In genomic region chrX:46447384-46447783, GRCh38 we compare ENCODE assay signal across 9 cellular contexts.
DNase-seq lines count a peak whose midpoint lies in the region; ATAC-seq, FAIRE-seq and TF ChIP-seq lines count a peak whose summit lies in the region.
"Had no signal": no experiment of that assay in that cellular context is flagged by ENCODE, and none has a peak within 500 bp of the region (broad histone marks: within the 10 kb centered on the region; RNA-seq: fewer than 3 reads in every experiment).

No MANE protein-coding gene starts in this region.

- H3K9me3 ChIP-seq in Panc1 (ENCODE audit: control insufficient read depth, insufficient read depth, low read depth, low read length): no peaks in the 10 kb centered on the region
- H3K9me3 ChIP-seq in esophagus (ENCODE audit: control insufficient read depth in 2 of 2, insufficient read depth in 1 of 2, low read depth in 1 of 2, low read length in 1 of 2): no peaks in the 10 kb centered on the region
- H3K9me3 ChIP-seq in pancreas: no peaks in the 10 kb centered on the region

- H3K36me3 Mint-ChIP-seq in activated naive CD4-positive, alpha-beta T cell treated with anti-CD3 and anti-CD28 coated beads, Interleukin-2, amount 50 U/mL, for 24 hours: peaks cover 4% of the 10 kb centered on the region

- H3K27ac ChIP-seq in Panc1 (ENCODE audit: low read length) (peak overlapping the region; percentile 89), esophagus (ENCODE audit: low read depth in 2 of 2, low read length in 1 of 2) (peak overlapping the region; percentile 66 to 73), pancreas (peak overlapping the region in 2 of 4 donors; percentile 58 to 63)

- WGBS in esophagus, 2 donors: 1 to 27% methylated on average over 16 of the region's 16 CpGs
- WGBS in pancreas, 2 donors: 0 to 24% methylated on average over 16 of the region's 16 CpGs

- in situ Hi-C loops in Panc1 (cut with HindIII; ENCODE audit: low pct_unique_long_range_greater_than_20kb, low sequenced_read_pairs): no loop called here

- no peak for FAIRE-seq in pancreas (lab: Jason Lieb, UNC)
- FAIRE-seq: islet of Langerhans had no signal

- H3K27ac Mint-ChIP-seq in activated naive CD4-positive, alpha-beta T cell treated with anti-CD3 and anti-CD28 coated beads, Interleukin-2, amount 50 U/mL, for 24 hours: peak overlapping the region; percentile 96

- H3K9me3 Mint-ChIP-seq in activated naive CD4-positive, alpha-beta T cell treated with anti-CD3 and anti-CD28 coated beads, Interleukin-2, amount 50 U/mL, for 24 hours: no peaks in the 10 kb centered on the region

- ATAC-seq in Panc1: peak; percentile 54; the same call in 1 of the 2 replicates
- ATAC-seq in pancreas: peak in 3 of 4 donors; percentile 18 to 48 (median 46)
- ATAC-seq in GM18873 (IDR thresholded peaks at IDR 0.05; ENCODE audit: low FRiP score, unreplicated experiment): no peak

- TF ChIP-seq CTCF in Panc1 (IDR thresholded peaks at IDR 0.05): no peak
- no peak for TF ChIP-seq CTCF in pancreas (IDR thresholded peaks at IDR 0.05)

- H3K4me3 ChIP-seq in Panc1 (ENCODE audit: low read depth in 2 of 2, low read length in 2 of 2) (peak overlapping the region; percentile 87 to 92), esophagus (ENCODE audit: low read depth in 1 of 2, low read length in 2 of 2) (peak overlapping the region; percentile 55 to 64), pancreas (peak overlapping the region; percentile 29 to 50 (median 46))

- POLR2A ChIA-PET in Panc1 (lab: Charles Lee): no interaction called here

- no peaks in the 10 kb centered on the region for H3K27me3 Mint-ChIP-seq in activated naive CD4-positive, alpha-beta T cell treated with anti-CD3 and anti-CD28 coated beads, Interleukin-2, amount 50 U/mL, for 24 hours

- DNase-seq in activated naive CD4-positive, alpha-beta T cell treated with Interleukin-2 at 50 U/mL for 16 hours: no peak
- DNase-seq in Panc1 (ENCODE audit: low read depth, low spot score) (no peak), pancreas (peak in 1 of 6 donors; percentile 20), NCI-H524 treated with DMSO at 0.1 percent for 48 hours (lab: John Stamatoyannopoulos, UW) (no peak), NCI-H1436 (lab: John Stamatoyannopoulos, UW) (no peak)

- CTCF ChIA-PET in Panc1 (lab: Charles Lee): no interaction called here

- H3K4me1 ChIP-seq in Panc1 (ENCODE audit: control insufficient read depth, insufficient read depth, low read length) (peaks cover 4% of the 10 kb centered on the region; the same call in 1 of the 2 replicates), esophagus (ENCODE audit: control insufficient read depth in 2 of 2, insufficient read depth in 2 of 2, low read length in 1 of 2) (peaks cover 0 to 3% of the 10 kb centered on the region in 2 donors), pancreas (no peaks in the 10 kb centered on the region)

- H3K4me1 Mint-ChIP-seq in activated naive CD4-positive, alpha-beta T cell treated with anti-CD3 and anti-CD28 coated beads, Interleukin-2, amount 50 U/mL, for 24 hours: peaks cover 20% of the 10 kb centered on the region

- H3K36me3 ChIP-seq in Panc1 (ENCODE audit: control insufficient read depth, insufficient read depth, low read length): no peaks in the 10 kb centered on the region
- H3K36me3 ChIP-seq in esophagus (ENCODE audit: control insufficient read depth in 2 of 2, insufficient read depth in 2 of 2, low read length in 1 of 2): no peaks in the 10 kb centered on the region
- H3K36me3 ChIP-seq in pancreas: no peaks in the 10 kb centered on the region

- intact Hi-C loops in Panc1 (cut with micrococcal nuclease; ENCODE audit: unreplicated experiment) (no loop called here), pancreas (cut with DNase I) (no loop called here)

- H3K4me3 Mint-ChIP-seq in activated naive CD4-positive, alpha-beta T cell treated with anti-CD3 and anti-CD28 coated beads, Interleukin-2, amount 50 U/mL, for 24 hours: peak overlapping the region; percentile 86

- TSS peak; percentile 67 for BruUV-seq in Panc1 (replicated peaks; lab: Mats Ljungman, UMichigan)

- H3K27me3 ChIP-seq in Panc1 (ENCODE audit: control insufficient read depth, insufficient read depth, low read length) (no peaks in the 10 kb centered on the region), esophagus (ENCODE audit: control insufficient read depth in 1 of 2, insufficient read depth in 2 of 2, low read length in 2 of 2) (no peaks in the 10 kb centered on the region), pancreas (peaks cover 0 to 3% (median 0%) of the 10 kb centered on the region in 4 donors)
